12 cellular contexts compared by ENCODE assay signal in the genomic region with DNA sequence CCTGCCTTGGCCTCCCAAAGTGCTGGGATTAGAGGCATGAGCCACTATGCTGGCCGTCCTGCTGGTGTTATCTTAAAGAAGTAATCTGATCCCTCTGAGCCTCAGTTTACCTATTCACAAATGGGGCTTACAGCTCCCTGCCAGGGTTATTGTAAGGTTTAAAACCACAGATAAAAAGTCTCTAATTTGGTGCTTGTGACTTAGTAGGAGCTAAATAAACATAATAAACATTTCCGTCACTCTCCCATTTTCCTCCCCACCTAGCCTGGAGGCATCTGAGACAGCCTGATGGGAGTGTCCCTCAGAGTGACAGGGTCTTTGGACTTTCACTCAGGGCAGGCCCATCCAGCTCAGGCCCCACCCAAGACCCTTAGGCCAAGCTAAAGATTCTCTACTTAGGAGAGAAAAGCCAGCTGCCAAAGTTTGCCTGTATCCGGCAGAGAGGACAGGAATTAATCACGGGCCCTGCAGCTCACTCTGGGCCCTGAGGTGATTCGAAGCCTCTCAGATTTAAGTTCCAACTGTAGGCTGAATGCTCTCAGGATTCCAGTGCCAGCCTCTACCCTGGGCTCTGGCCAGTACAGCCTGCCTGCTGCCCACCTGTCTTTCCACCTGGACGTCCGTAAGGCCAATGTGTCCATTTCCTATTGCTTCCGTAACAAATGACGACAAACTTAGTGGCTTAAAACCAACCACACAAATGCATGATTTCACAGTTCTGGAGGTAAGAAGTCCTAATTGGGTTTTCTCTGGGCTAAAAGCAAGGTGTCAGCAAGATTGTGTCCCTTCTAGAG. TPM values are rescaled to one million over a fixed set of nuclear protein-coding genes. Genes with fewer than 3 reads are reported as not detected.
DNase-seq lines count a peak whose midpoint lies in the region; ATAC-seq and TF ChIP-seq lines count a peak whose summit lies in the region.
"Had no signal": no experiment of that assay in that cellular context is flagged by ENCODE, and none has a peak within 500 bp of the region (broad histone marks: within the 10 kb centered on the region; RNA-seq: fewer than 3 reads in every experiment).

No MANE protein-coding gene starts in this region.

- peak overlapping the region; percentile 45 for H3K27ac Mint-ChIP-seq in nephron progenitor cell
- no peak overlapping the region for H3K27ac Mint-ChIP-seq in activated T-helper 2 cell treated with anti-CD3 and anti-CD28 coated beads, Interferon-gamma antibody, Interleukin-2, Interleukin-4, amounts not matched to agents 10 μg/mL and 5 μg/mL and 100 μg/mL, durations not matched to agents 14 hours and 24 hours and 36 hours
- H3K27ac Mint-ChIP-seq: CD4-positive, CD25-positive, alpha-beta regulatory T cell had no signal

- DNase-seq in ELF-1 (ENCODE audit: low read depth, low spot score) (peak; percentile 86), LoVo (ENCODE audit: low spot score) (peak; percentile 20), cerebellum (ENCODE audit: low spot score) (peak; percentile 71), nephron progenitor cell (no peak), Kasumi-1 (lab: John Stamatoyannopoulos, UW) (no peak)
- DNase-seq in activated T-helper 2 cell treated with anti-CD3 and anti-CD28 coated beads, Interferon-gamma antibody, Interleukin-2, Interleukin-4, amounts not matched to agents 10 μg/mL and 5 μg/mL and 100 μg/mL, durations not matched to agents 14 hours and 24 hours and 36 hours (ENCODE audit: low spot score), result no peak
- DNase-seq: 8988T; CD4-positive, CD25-positive, alpha-beta regulatory T cell; DMS79; GDM1 had no signal

- no peaks in the 10 kb centered on the region for H3K9me3 Mint-ChIP-seq in nephron progenitor cell
- no peaks in the 10 kb centered on the region for H3K9me3 Mint-ChIP-seq in activated T-helper 2 cell treated with anti-CD3 and anti-CD28 coated beads, Interferon-gamma antibody, Interleukin-2, Interleukin-4, amounts not matched to agents 10 μg/mL and 5 μg/mL and 100 μg/mL, durations not matched to agents 14 hours and 24 hours and 36 hours
- H3K9me3 Mint-ChIP-seq: CD4-positive, CD25-positive, alpha-beta regulatory T cell had no signal

- no peaks in the 10 kb centered on the region for H3K36me3 Mint-ChIP-seq in nephron progenitor cell (ENCODE audit: low read depth)
- no peaks in the 10 kb centered on the region for H3K36me3 Mint-ChIP-seq in activated T-helper 2 cell treated with anti-CD3 and anti-CD28 coated beads, Interferon-gamma antibody, Interleukin-2, Interleukin-4, amounts not matched to agents 10 μg/mL and 5 μg/mL and 100 μg/mL, durations not matched to agents 14 hours and 24 hours and 36 hours (ENCODE audit: low read depth)
- H3K36me3 Mint-ChIP-seq: CD4-positive, CD25-positive, alpha-beta regulatory T cell had no signal

- peaks cover 7% of the 10 kb centered on the region for H3K27me3 Mint-ChIP-seq in nephron progenitor cell (ENCODE audit: low read depth, poor library complexity)
- H3K27me3 Mint-ChIP-seq in activated T-helper 2 cell treated with anti-CD3 and anti-CD28 coated beads, Interferon-gamma antibody, Interleukin-2, Interleukin-4, amounts not matched to agents 10 μg/mL and 5 μg/mL and 100 μg/mL, durations not matched to agents 14 hours and 24 hours and 36 hours (ENCODE audit: low read depth), result no peaks in the 10 kb centered on the region

- peaks cover 51% of the 10 kb centered on the region for H3K4me1 Mint-ChIP-seq in nephron progenitor cell
- peaks cover 3% of the 10 kb centered on the region for H3K4me1 Mint-ChIP-seq in activated T-helper 2 cell treated with anti-CD3 and anti-CD28 coated beads, Interferon-gamma antibody, Interleukin-2, Interleukin-4, amounts not matched to agents 10 μg/mL and 5 μg/mL and 100 μg/mL, durations not matched to agents 14 hours and 24 hours and 36 hours (ENCODE audit: low read depth)

- intact Hi-C loops in activated T-helper 2 cell treated with anti-CD3 and anti-CD28 coated beads, Interferon-gamma antibody, Interleukin-2, Interleukin-4, amounts not matched to agents 10 μg/mL and 5 μg/mL and 100 μg/mL, durations not matched to agents 14 hours and 24 hours and 36 hours (cut with micrococcal nuclease), result no loop called here

- H3K4me3 Mint-ChIP-seq in nephron progenitor cell, result no peak overlapping the region
- H3K4me3 Mint-ChIP-seq in activated T-helper 2 cell treated with anti-CD3 and anti-CD28 coated beads, Interferon-gamma antibody, Interleukin-2, Interleukin-4, amounts not matched to agents 10 μg/mL and 5 μg/mL and 100 μg/mL, durations not matched to agents 14 hours and 24 hours and 36 hours (ENCODE audit: low read depth), result no peak overlapping the region
- H3K4me3 Mint-ChIP-seq: CD4-positive, CD25-positive, alpha-beta regulatory T cell had no signal

- no peak for TF ChIP-seq CTCF in nephron progenitor cell (IDR thresholded peaks at IDR 0.05)

- no peak for ATAC-seq in GM21825 (IDR thresholded peaks at IDR 0.05; ENCODE audit: unreplicated experiment)
- ATAC-seq: HCT116 had no signal

RNA-seq across cellular contexts. Expression of a gene that starts 21.8 kb away (rescaled TPM):
- total RNA-seq in cerebellum, result 7.4 TPM
- total RNA-seq in activated T-helper 2 cell treated with anti-CD3 and anti-CD28 coated beads, Interferon-gamma antibody, Interleukin-2, Interleukin-4, amounts not matched to agents 10 μg/mL and 5 μg/mL and 100 μg/mL, durations not matched to agents 14 hours and 24 hours and 36 hours, result 84.3 and 86.2 TPM in 2 replicates

Comparison
In these comparisons a context has a peak if more than half of its experiments do, and no peak if none do; other contexts are left out.
1. DNase-seq: peak in ELF-1 (single experiment), LoVo (single experiment) and cerebellum (single experiment); none in nephron progenitor cell (single experiment), Kasumi-1 (0 of 2) and activated T-helper 2 cell treated with anti-CD3 and anti-CD28 coated beads, Interferon-gamma antibody, Interleukin-2, Interleukin-4, amounts not matched to agents 10 μg/mL and 5 μg/mL and 100 μg/mL, durations not matched to agents 14 hours and 24 hours and 36 hours (single experiment).
2. RNA of a gene that starts 21.8 kb away (total RNA-seq): 84.3 to 86.2 TPM in activated T-helper 2 cell treated with anti-CD3 and anti-CD28 coated beads, Interferon-gamma antibody, Interleukin-2, Interleukin-4, amounts not matched to agents 10 μg/mL and 5 μg/mL and 100 μg/mL, durations not matched to agents 14 hours and 24 hours and 36 hours; 7.4 TPM in cerebellum (single experiment); every median in the first group is over 10 times any median in the second.